8 cellular contexts compared by ENCODE assay signal in the genomic region with DNA sequence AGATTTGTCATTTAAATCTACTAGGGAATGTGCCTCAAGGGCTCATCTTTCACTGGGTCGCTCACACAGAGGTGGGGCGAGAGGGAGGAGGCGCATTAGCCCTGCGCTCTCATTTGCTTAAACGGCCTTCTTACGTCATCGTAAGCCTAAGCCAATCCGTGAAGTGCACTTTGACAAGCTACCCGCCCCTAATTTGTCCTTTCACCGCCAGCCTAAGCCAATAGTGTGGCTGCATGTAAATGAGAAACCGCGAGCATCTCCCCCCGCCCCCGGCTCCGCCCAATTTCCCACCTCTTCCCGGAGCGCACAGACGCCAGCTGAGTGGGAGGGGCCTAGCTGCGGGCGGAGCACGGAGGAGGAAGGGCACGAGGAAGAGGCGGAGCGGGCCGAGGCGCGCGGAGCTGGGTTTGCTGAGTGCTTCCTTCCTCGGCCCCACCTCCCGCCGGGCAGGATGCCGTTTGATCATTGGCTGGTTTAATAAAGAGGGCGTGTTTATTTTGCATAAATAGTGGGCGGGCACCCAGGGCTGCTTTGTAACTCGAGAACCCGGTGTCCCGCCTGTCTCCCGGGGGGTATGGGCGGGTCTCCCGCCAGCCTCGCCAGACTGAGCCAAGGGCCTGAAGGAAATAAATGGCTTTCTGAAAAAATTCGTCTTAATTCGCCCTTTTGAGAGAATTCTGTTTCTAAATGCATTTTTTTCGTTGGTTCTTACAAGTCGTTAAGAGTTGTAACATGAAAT.
DNase-seq lines count a peak whose midpoint lies in the region; ATAC-seq and TF ChIP-seq lines count a peak whose summit lies in the region.

No MANE protein-coding gene starts in this region.

- peak; percentile 92 for ATAC-seq in GM18519 (IDR thresholded peaks at IDR 0.05; ENCODE audit: low FRiP score, unreplicated experiment)
- ATAC-seq in HG03025 (IDR thresholded peaks at IDR 0.05; ENCODE audit: low FRiP score, unreplicated experiment) = peak; percentile 89

- H3K4me3 ChIP-seq in ascending aorta = peak overlapping the region in 1 of 2 donors; percentile 5

- H3K36me3 Mint-ChIP-seq in T-helper 2 cell treated with Interferon-gamma antibody and Interleukin-4, amounts not matched to agents 5 μg/mL and 100 μg/mL, for 36 hours (ENCODE audit: low read depth) = peaks cover 7% of the 10 kb centered on the region

- no peak overlapping the region for H3K27ac ChIP-seq in ascending aorta

- H3K27ac Mint-ChIP-seq in T-helper 2 cell treated with Interferon-gamma antibody and Interleukin-4, amounts not matched to agents 5 μg/mL and 100 μg/mL, for 36 hours = peak overlapping the region; percentile 84

- H3K4me1 Mint-ChIP-seq in T-helper 2 cell treated with Interferon-gamma antibody and Interleukin-4, amounts not matched to agents 5 μg/mL and 100 μg/mL, for 36 hours (ENCODE audit: low read depth) = peaks cover 35% of the 10 kb centered on the region

- no peaks in the 10 kb centered on the region for H3K9me3 Mint-ChIP-seq in T-helper 2 cell treated with Interferon-gamma antibody and Interleukin-4, amounts not matched to agents 5 μg/mL and 100 μg/mL, for 36 hours

- H3K27me3 ChIP-seq in ascending aorta = peaks cover 43% of the 10 kb centered on the region

- intact Hi-C loops in ascending aorta (cut with DNase I) = no loop called here

- no peak for TF ChIP-seq CTCF in ascending aorta (IDR thresholded peaks at IDR 0.05)

- H3K36me3 ChIP-seq in ascending aorta = no peaks in the 10 kb centered on the region

- no peak overlapping the region for H3K4me3 Mint-ChIP-seq in T-helper 2 cell treated with Interferon-gamma antibody and Interleukin-4, amounts not matched to agents 5 μg/mL and 100 μg/mL, for 36 hours

- H3K4me1 ChIP-seq in ascending aorta = no peaks in the 10 kb centered on the region

- peak; percentile 33 for DNase-seq in 8988T
- DNase-seq in NCI-H187 (lab: John Stamatoyannopoulos, UW) = peak; percentile 99
- peak; percentile 99 for DNase-seq in T-helper 2 cell treated with Interferon-gamma antibody and Interleukin-4, amounts not matched to agents 5 μg/mL and 100 μg/mL, for 36 hours (ENCODE audit: low spot score)
- peak; percentile 50 to 91 for DNase-seq in ascending aorta (ENCODE audit: low spot score in 2 of 2)
- peak; percentile 95 for DNase-seq in iPS-NIHi7 (ENCODE audit: extremely low spot score)
- peak; percentile 24 to 89 (median 67) for DNase-seq in stimulated activated CD4-positive, alpha-beta T cell treated with anti-CD3 and anti-CD28 coated beads, Interleukin-1b, Interleukin-23, amount 100 ng/mL, for 24 hours (ENCODE audit: low read depth in 4 of 4, low spot score in 1 of 4)

- peaks cover 56% of the 10 kb centered on the region for H3K27me3 Mint-ChIP-seq in T-helper 2 cell treated with Interferon-gamma antibody and Interleukin-4, amounts not matched to agents 5 μg/mL and 100 μg/mL, for 36 hours (ENCODE audit: low read depth)

- peaks cover 3 to 5% of the 10 kb centered on the region in 2 donors for H3K9me3 ChIP-seq in ascending aorta

Comparison
In these comparisons a context has a peak if more than half of its experiments do, and no peak if none do; other contexts are left out.
1. DNase-seq: peak in every context shown above with its lines; median percentile 99 in NCI-H187; 99 in T-helper 2 cell treated with Interferon-gamma antibody and Interleukin-4, amounts not matched to agents 5 μg/mL and 100 μg/mL, for 36 hours; 95 in iPS-NIHi7; 70 in ascending aorta; 67 in stimulated activated CD4-positive, alpha-beta T cell treated with anti-CD3 and anti-CD28 coated beads, Interleukin-1b, Interleukin-23, amount 100 ng/mL, for 24 hours; 33 in 8988T.